Comparison of ENCODE assay signal across 8 cellular contexts in the genomic region with DNA sequence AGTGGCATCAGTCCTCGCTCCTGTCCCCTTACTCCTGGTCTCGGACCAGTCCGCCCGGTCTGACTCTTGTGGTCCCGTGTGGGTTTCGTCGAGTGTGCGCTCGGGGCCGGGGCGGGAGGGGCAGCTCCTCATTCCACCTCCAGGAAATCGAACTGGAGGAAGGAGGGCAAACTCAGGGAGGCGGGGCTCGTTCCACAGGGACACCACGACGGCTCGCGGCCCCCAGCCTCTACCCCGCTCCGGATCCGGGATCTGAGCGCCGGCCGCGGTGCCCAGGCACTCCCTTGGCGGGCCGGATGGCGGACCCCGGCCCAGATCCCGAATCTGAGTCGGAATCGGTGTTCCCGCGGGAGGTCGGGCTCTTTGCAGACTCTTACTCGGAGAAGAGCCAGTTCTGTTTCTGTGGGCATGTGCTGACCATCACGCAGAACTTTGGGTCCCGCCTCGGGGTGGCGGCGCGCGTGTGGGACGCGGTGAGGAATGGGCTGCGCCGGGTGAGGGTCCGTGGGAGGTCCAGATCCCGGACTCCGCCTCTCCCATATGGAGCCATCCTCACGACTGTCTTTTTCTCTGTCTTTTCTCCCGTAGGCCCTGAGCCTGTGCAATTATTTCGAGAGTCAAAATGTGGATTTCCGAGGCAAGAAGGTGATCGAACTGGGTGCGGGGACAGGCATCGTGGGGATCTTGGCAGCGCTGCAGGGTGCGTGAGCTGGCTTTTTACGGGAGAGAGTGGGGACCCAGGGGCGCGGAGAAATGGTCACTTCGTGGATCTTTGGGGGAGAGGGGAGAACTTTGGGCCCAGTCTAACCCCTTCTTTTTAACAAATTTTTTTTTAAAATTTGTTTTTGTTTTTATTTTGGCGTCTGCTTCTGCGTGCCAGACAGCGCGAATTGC.
DNase-seq lines count a peak whose midpoint lies in the region; ATAC-seq and TF ChIP-seq lines count a peak whose summit lies in the region.

A gene (plus strand): TSS at position 186 of the 894 bp plus-strand sequence. CDS start 111 bp downstream, at position 297.

- no peak for TF ChIP-seq CTCF in retinal pigment epithelial cell (conservative IDR thresholded peaks at IDR 0.05; ENCODE audit: low read depth, low read length)

- peak within 1 kb of the TSS; percentile 93 for H3K4me3 ChIP-seq in retinal pigment epithelial cell (ENCODE audit: low read length)

- peak; percentile 27 for ATAC-seq in HG03025 (IDR thresholded peaks at IDR 0.05; ENCODE audit: low FRiP score, unreplicated experiment)
- ATAC-seq in GM18870 (IDR thresholded peaks at IDR 0.05; ENCODE audit: unreplicated experiment): no peak

- DNase-seq in activated effector memory CD4-positive, alpha-beta T cell treated with anti-CD3 and anti-CD28 coated beads, Interleukin-2, amount 50 U/mL, for 16 hours: peak; percentile 78
- DNase-seq in activated effector memory CD4-positive, alpha-beta T cell treated with Interleukin-2 at 50 U/mL for 16 hours: no peak
- DNase-seq in NOMO-1 treated with DMSO at 0.1 percent for 48 hours (lab: John Stamatoyannopoulos, UW; ENCODE audit: unreplicated experiment): peak; percentile 31
- DNase-seq in astrocyte of the hippocampus (ENCODE audit: low read depth, low spot score): peak; percentile 70
- DNase-seq in hypothalamus (lab: John Stamatoyannopoulos, UW): peak in 28 of 51 donors; percentile 20 to 77 (median 54)
- DNase-seq in retinal pigment epithelial cell (ENCODE audit: low read depth): no peak

Comparison
In these comparisons a context has a peak if more than half of its experiments do, and no peak if none do; other contexts are left out.
1. DNase-seq: peak in activated effector memory CD4-positive, alpha-beta T cell treated with anti-CD3 and anti-CD28 coated beads, Interleukin-2, amount 50 U/mL, for 16 hours (single experiment), NOMO-1 treated with DMSO at 0.1 percent for 48 hours (single experiment), astrocyte of the hippocampus (single experiment) and hypothalamus (28 of 51); none in activated effector memory CD4-positive, alpha-beta T cell treated with Interleukin-2 at 50 U/mL for 16 hours (single experiment) and retinal pigment epithelial cell (single experiment).